ENCODE assay signal across 1 cellular context in the genomic region with DNA sequence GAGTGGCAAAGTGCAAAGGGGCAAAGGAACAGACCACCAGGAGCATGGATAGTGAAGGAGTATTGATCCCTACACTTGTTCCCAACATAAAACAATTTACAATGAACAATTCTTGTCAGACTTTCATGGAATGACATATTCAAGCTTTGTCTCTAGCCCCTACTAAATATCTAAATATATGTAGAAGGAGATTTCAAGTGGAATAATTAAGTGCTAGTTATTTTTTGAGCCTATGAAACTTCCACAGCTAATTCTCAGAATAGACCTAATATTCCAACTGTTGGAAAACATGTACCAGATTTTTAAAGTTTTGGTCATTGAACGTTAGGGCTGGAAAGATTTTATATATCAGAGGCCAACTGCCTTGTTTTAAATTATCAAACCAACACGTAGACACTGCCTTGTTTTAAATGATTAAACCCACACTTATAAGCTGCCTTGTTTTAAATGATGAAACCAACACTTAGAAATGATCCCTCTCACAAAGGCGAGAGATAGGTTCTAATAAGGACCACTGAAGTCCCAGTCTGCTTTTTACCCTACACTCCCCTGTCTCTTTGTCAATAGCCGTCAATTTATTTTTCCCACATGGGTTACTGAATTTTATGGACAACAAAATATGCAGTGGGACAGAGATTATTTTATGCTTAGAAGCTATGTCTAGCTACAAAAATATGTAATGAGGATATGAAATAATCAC.
TF ChIP-seq lines count a peak whose summit lies in the region.

No MANE protein-coding gene starts in this region.

TF ChIP-seq in K562, 482 proteins besides CTCF, POLR2A, EP300 and RAD21:
- TF ChIP-seq, protein P1, sequence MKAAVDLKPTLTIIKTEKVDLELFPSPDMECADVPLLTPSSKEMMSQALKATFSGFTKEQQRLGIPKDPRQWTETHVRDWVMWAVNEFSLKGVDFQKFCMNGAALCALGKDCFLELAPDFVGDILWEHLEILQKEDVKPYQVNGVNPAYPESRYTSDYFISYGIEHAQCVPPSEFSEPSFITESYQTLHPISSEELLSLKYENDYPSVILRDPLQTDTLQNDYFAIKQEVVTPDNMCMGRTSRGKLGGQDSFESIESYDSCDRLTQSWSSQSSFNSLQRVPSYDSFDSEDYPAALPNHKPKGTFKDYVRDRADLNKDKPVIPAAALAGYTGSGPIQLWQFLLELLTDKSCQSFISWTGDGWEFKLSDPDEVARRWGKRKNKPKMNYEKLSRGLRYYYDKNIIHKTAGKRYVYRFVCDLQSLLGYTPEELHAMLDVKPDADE (conservative IDR thresholded peaks at IDR 0.05; ENCODE audit: control insufficient read depth, low read depth, low read length): no peak
- TF ChIP-seq HDAC3 (IDR thresholded peaks at IDR 0.05; ENCODE audit: borderline replicate concordance, partially characterized antibody) (no peak), SMARCA5 (IDR thresholded peaks at IDR 0.05) (0 out of 2 replicates have a peak, but pooled peaks have one; percentile 28), FOXA3 (CRISPR knock-in tag; conservative IDR thresholded peaks at IDR 0.05 in 1 of 2, IDR thresholded peaks at IDR 0.05 in 1 of 2) (no peak), ZBTB26 (CRISPR knock-in tag; IDR thresholded peaks at IDR 0.05) (no peak), ZKSCAN8 (CRISPR knock-in tag; IDR thresholded peaks at IDR 0.05) (peak; percentile 38; the same call in 1 of the 2 replicates), ZC3H4 (CRISPR knock-in tag; IDR thresholded peaks at IDR 0.05; ENCODE audit: borderline replicate concordance) (no peak), ZNF778 (CRISPR knock-in tag; IDR thresholded peaks at IDR 0.05) (no peak), TGIF2 (CRISPR knock-in tag; IDR thresholded peaks at IDR 0.05) (no peak), CSDE1 (IDR thresholded peaks at IDR 0.05) (0 out of 4 replicates have a peak, but pooled peaks of 1 of the 2 experiments have one; percentile 6), MEF2D (tag; conservative IDR thresholded peaks at IDR 0.05; ENCODE audit: low read depth) (0 out of 2 replicates have a peak, but pooled peaks have one; percentile 21), ESRRA (IDR thresholded peaks at IDR 0.05; ENCODE audit: borderline replicate concordance, low read depth) (no peak), ZNF354B (CRISPR knock-in tag; IDR thresholded peaks at IDR 0.05) (no peak), BHLHE40 (IDR thresholded peaks at IDR 0.05; ENCODE audit: low read length) (no peak), SMAD3 (CRISPR knock-in tag; conservative IDR thresholded peaks at IDR 0.05) (no peak), GABPB1 (CRISPR knock-in tag; IDR thresholded peaks at IDR 0.05) (no peak), ZFPM2 (CRISPR knock-in tag; IDR thresholded peaks at IDR 0.05) (no peak), DNMT1 (IDR thresholded peaks at IDR 0.05) (0 out of 2 replicates have a peak, but pooled peaks have one; percentile 23), ZNF589 (CRISPR knock-in tag; IDR thresholded peaks at IDR 0.05; ENCODE audit: low read depth) (no peak), CHD4 (IDR thresholded peaks at IDR 0.05; ENCODE audit: insufficient read depth, insufficient replicate concordance, low read depth, low read length, poor library complexity, severe bottlenecking) (no peak), ZNF766 (CRISPR knock-in tag; conservative IDR thresholded peaks at IDR 0.05) (no peak), ERF (CRISPR knock-in tag; IDR thresholded peaks at IDR 0.05) (no peak), TBP (optimal IDR thresholded peaks at IDR 0.05; ENCODE audit: low read depth, low read length) (peak; percentile 28), RBM34 (IDR thresholded peaks at IDR 0.05; ENCODE audit: borderline replicate concordance, insufficient read depth, low read length) (no peak), FOS (IDR thresholded peaks at IDR 0.05; ENCODE audit: extremely low read depth, insufficient read length) (no peak), ZNF655 (CRISPR knock-in tag; IDR thresholded peaks at IDR 0.05) (no peak), BRD4 (IDR thresholded peaks at IDR 0.05) (peak; percentile 52; the same call in 1 of the 2 replicates), RREB1 (CRISPR knock-in tag; IDR thresholded peaks at IDR 0.05) (no peak), ASH1L (IDR thresholded peaks at IDR 0.05; ENCODE audit: borderline replicate concordance, low read depth, partially characterized antibody) (peak; percentile 30), SRSF7 (optimal IDR thresholded peaks at IDR 0.05; ENCODE audit: low read depth, low read length) (no peak), SMARCB1 (IDR thresholded peaks at IDR 0.05; ENCODE audit: insufficient read length, low read depth) (peak; percentile 76), EP400 (IDR thresholded peaks at IDR 0.05) (peak; percentile 34; the same call in 1 of the 2 replicates), ELF1 (tag; IDR thresholded peaks at IDR 0.05) (0 out of 2 replicates have a peak, but pooled peaks have one; percentile 18), NFRKB (IDR thresholded peaks at IDR 0.05; ENCODE audit: low read depth) (peak; percentile 67)
- TF ChIP-seq, protein P2, sequence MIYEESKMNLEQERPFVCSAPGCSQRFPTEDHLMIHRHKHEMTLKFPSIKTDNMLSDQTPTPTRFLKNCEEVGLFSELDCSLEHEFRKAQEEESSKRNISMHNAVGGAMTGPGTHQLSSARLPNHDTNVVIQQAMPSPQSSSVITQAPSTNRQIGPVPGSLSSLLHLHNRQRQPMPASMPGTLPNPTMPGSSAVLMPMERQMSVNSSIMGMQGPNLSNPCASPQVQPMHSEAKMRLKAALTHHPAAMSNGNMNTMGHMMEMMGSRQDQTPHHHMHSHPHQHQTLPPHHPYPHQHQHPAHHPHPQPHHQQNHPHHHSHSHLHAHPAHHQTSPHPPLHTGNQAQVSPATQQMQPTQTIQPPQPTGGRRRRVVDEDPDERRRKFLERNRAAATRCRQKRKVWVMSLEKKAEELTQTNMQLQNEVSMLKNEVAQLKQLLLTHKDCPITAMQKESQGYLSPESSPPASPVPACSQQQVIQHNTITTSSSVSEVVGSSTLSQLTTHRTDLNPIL (CRISPR knock-in tag; IDR thresholded peaks at IDR 0.05): no peak
- TF ChIP-seq, protein P3, sequence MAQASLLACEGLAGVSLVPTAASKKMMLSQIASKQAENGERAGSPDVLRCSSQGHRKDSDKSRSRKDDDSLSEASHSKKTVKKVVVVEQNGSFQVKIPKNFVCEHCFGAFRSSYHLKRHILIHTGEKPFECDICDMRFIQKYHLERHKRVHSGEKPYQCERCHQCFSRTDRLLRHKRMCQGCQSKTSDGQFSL (CRISPR knock-in tag; IDR thresholded peaks at IDR 0.05): no peak
- TF ChIP-seq, protein P3 (tag; IDR thresholded peaks at IDR 0.05): 0 out of 4 replicates have a peak, but pooled peaks of 1 of the 2 experiments have one; percentile 55
- TF ChIP-seq, protein P4, sequence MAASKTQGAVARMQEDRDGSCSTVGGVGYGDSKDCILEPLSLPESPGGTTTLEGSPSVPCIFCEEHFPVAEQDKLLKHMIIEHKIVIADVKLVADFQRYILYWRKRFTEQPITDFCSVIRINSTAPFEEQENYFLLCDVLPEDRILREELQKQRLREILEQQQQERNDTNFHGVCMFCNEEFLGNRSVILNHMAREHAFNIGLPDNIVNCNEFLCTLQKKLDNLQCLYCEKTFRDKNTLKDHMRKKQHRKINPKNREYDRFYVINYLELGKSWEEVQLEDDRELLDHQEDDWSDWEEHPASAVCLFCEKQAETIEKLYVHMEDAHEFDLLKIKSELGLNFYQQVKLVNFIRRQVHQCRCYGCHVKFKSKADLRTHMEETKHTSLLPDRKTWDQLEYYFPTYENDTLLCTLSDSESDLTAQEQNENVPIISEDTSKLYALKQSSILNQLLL (CRISPR knock-in tag; IDR thresholded peaks at IDR 0.05; ENCODE audit: borderline replicate concordance): no peak
- TF ChIP-seq, protein P5, sequence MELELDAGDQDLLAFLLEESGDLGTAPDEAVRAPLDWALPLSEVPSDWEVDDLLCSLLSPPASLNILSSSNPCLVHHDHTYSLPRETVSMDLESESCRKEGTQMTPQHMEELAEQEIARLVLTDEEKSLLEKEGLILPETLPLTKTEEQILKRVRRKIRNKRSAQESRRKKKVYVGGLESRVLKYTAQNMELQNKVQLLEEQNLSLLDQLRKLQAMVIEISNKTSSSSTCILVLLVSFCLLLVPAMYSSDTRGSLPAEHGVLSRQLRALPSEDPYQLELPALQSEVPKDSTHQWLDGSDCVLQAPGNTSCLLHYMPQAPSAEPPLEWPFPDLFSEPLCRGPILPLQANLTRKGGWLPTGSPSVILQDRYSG (tag; conservative IDR thresholded peaks at IDR 0.05; ENCODE audit: low read depth): 0 out of 2 replicates have a peak, but pooled peaks have one; percentile 32
